In genomic region chr3:15557511-15557946, GRCh38 we compare ENCODE assay signal across 8 cellular contexts. TPM values are rescaled to one million over a fixed set of nuclear protein-coding genes. Genes with fewer than 3 reads are reported as not detected.
A peak's percentile ranks its signal among the peaks of the same experiment; 100 is the strongest.
DNase-seq lines count a peak whose midpoint lies in the region; ATAC-seq, FAIRE-seq and TF ChIP-seq lines count a peak whose summit lies in the region.

No MANE protein-coding gene starts in this region.

- H3K4me1 ChIP-seq in BE2C: no peaks in the 10 kb centered on the region

- H3K9me3 Mint-ChIP-seq in activated CD8-positive, alpha-beta T cell treated with anti-CD3 and anti-CD28 coated beads, Interleukin-2, amount 10 ng/mL, durations not matched to agents 7 days and 5 days (ENCODE audit: insufficient read depth): no peaks in the 10 kb centered on the region

- CTCF ChIA-PET in activated CD8-positive, alpha-beta T cell treated with anti-CD3 and anti-CD28 coated beads, Interleukin-2, amount 10 ng/mL, durations not matched to agents 7 days and 5 days (lab: Charles Lee): interaction anchor here (0.6 to 4.3 kb wide), 28 partner anchors 9 to 438 kb away, joined by 3 to 43 read pairs (median 6); partner anchors contain the start of genes CAPN7 and COLQ

- no peak for FAIRE-seq in urothelium cell line (lab: Jason Lieb, UNC)

- DNase-seq in BE2C (peak; percentile 17), NCI-H82 treated with DMSO at 0.1 percent for 48 hours (lab: John Stamatoyannopoulos, UW; ENCODE audit: unreplicated experiment) (peak; percentile 45), erythroblast (lab: John Stamatoyannopoulos, UW) (peak; percentile 77), urothelium cell line (ENCODE audit: low spot score) (peak; percentile 70)
- peak; percentile 87 for DNase-seq in activated CD8-positive, alpha-beta T cell treated with anti-CD3 and anti-CD28 coated beads, Interleukin-2, amount 10 ng/mL, durations not matched to agents 7 days and 5 days

- no peak overlapping the region for H2AFZ ChIP-seq in neural cell (ENCODE audit: low read depth, low read length)

- no peak overlapping the region for H3K4me2 ChIP-seq in neural cell (ENCODE audit: low read length)

- POLR2A ChIA-PET in activated CD8-positive, alpha-beta T cell treated with anti-CD3 and anti-CD28 coated beads, Interleukin-2, amount 10 ng/mL, durations not matched to agents 7 days and 5 days (lab: Charles Lee): interaction anchor here (0.7 to 1.6 kb wide), 3 partner anchors 44 to 295 kb away, joined by 3 to 4 read pairs (median 3); partner anchors contain the start of genes BTD and HACL1

- H3K9me2 ChIP-seq in neural cell (ENCODE audit: insufficient read depth, low read length): no peaks in the 10 kb centered on the region

- H3K27ac Mint-ChIP-seq in activated CD8-positive, alpha-beta T cell treated with anti-CD3 and anti-CD28 coated beads, Interleukin-2, amount 10 ng/mL, durations not matched to agents 7 days and 5 days: peak overlapping the region; percentile 69

- H3K27me3 ChIP-seq in BE2C (no peaks in the 10 kb centered on the region), neural cell (ENCODE audit: insufficient read depth, low read depth, low read length) (no peaks in the 10 kb centered on the region)

- peaks cover 21% of the 10 kb centered on the region for H3K36me3 Mint-ChIP-seq in activated CD8-positive, alpha-beta T cell treated with anti-CD3 and anti-CD28 coated beads, Interleukin-2, amount 10 ng/mL, durations not matched to agents 7 days and 5 days (ENCODE audit: low read depth)

- no peak overlapping the region for H3K27ac ChIP-seq in neural cell (ENCODE audit: low read length)

- H3K36me3 ChIP-seq in BE2C: no peaks in the 10 kb centered on the region
- peaks cover 5% of the 10 kb centered on the region for H3K36me3 ChIP-seq in neural cell (ENCODE audit: insufficient read depth, low read length)

- no peaks in the 10 kb centered on the region for H3F3A ChIP-seq in neural cell (ENCODE audit: insufficient read depth, low read length, poor library complexity, severe bottlenecking)

- TF ChIP-seq CTCF in BE2C (IDR thresholded peaks at IDR 0.05; ENCODE audit: low read depth, low read length): peak; percentile 50
- peak; percentile 73 for TF ChIP-seq CTCF in neural cell (IDR thresholded peaks at IDR 0.05; ENCODE audit: poor library complexity, severe bottlenecking)

- H3K4me1 Mint-ChIP-seq in activated CD8-positive, alpha-beta T cell treated with anti-CD3 and anti-CD28 coated beads, Interleukin-2, amount 10 ng/mL, durations not matched to agents 7 days and 5 days (ENCODE audit: low read depth): peaks cover 30% of the 10 kb centered on the region

- H3K4me3 Mint-ChIP-seq in activated CD8-positive, alpha-beta T cell treated with anti-CD3 and anti-CD28 coated beads, Interleukin-2, amount 10 ng/mL, durations not matched to agents 7 days and 5 days: no peak overlapping the region

- H3K27me3 Mint-ChIP-seq in activated CD8-positive, alpha-beta T cell treated with anti-CD3 and anti-CD28 coated beads, Interleukin-2, amount 10 ng/mL, durations not matched to agents 7 days and 5 days (ENCODE audit: low read depth): no peaks in the 10 kb centered on the region

- no peak overlapping the region for H3K9ac ChIP-seq in neural cell (ENCODE audit: low read length)

- ATAC-seq in GM18520 (IDR thresholded peaks at IDR 0.05; ENCODE audit: unreplicated experiment): peak; percentile 41
- peak; percentile 71 for ATAC-seq in HG03342 (IDR thresholded peaks at IDR 0.05; ENCODE audit: unreplicated experiment)
- ATAC-seq in activated CD8-positive, alpha-beta T cell treated with anti-CD3 and anti-CD28 coated beads, Interleukin-2, amount 10 ng/mL, durations not matched to agents 7 days and 5 days: peak; percentile 95

- H3K79me2 ChIP-seq in neural cell (replicated peaks; ENCODE audit: insufficient read depth, low read length): no peaks in the 10 kb centered on the region

- peak; percentile 65 for TF ChIP-seq RAD21 in neural cell (conservative IDR thresholded peaks at IDR 0.05)

- H4K20me1 ChIP-seq in neural cell (ENCODE audit: insufficient read depth): no peaks in the 10 kb centered on the region

- H3K9me3 ChIP-seq in BE2C (no peaks in the 10 kb centered on the region), neural cell (ENCODE audit: low read length) (no peaks in the 10 kb centered on the region)

- H3K4me3 ChIP-seq in BE2C (ENCODE audit: low read depth, low read length): no peak overlapping the region
- no peak overlapping the region for H3K4me3 ChIP-seq in neural cell (ENCODE audit: low read length)

- TF ChIP-seq EP300 in neural cell (conservative IDR thresholded peaks at IDR 0.05; ENCODE audit: poor library complexity, severe bottlenecking): no peak

- no peak for TF ChIP-seq POLR2A in erythroblast (IDR thresholded peaks at IDR 0.05; ENCODE audit: low read length)

TF ChIP-seq in neural cell, 6 proteins besides CTCF, POLR2A, EP300 and RAD21:
- no peak for TF ChIP-seq MXI1 (conservative IDR thresholded peaks at IDR 0.05; ENCODE audit: poor library complexity, severe bottlenecking)
- TF ChIP-seq, protein P1, sequence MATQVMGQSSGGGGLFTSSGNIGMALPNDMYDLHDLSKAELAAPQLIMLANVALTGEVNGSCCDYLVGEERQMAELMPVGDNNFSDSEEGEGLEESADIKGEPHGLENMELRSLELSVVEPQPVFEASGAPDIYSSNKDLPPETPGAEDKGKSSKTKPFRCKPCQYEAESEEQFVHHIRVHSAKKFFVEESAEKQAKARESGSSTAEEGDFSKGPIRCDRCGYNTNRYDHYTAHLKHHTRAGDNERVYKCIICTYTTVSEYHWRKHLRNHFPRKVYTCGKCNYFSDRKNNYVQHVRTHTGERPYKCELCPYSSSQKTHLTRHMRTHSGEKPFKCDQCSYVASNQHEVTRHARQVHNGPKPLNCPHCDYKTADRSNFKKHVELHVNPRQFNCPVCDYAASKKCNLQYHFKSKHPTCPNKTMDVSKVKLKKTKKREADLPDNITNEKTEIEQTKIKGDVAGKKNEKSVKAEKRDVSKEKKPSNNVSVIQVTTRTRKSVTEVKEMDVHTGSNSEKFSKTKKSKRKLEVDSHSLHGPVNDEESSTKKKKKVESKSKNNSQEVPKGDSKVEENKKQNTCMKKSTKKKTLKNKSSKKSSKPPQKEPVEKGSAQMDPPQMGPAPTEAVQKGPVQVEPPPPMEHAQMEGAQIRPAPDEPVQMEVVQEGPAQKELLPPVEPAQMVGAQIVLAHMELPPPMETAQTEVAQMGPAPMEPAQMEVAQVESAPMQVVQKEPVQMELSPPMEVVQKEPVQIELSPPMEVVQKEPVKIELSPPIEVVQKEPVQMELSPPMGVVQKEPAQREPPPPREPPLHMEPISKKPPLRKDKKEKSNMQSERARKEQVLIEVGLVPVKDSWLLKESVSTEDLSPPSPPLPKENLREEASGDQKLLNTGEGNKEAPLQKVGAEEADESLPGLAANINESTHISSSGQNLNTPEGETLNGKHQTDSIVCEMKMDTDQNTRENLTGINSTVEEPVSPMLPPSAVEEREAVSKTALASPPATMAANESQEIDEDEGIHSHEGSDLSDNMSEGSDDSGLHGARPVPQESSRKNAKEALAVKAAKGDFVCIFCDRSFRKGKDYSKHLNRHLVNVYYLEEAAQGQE (IDR thresholded peaks at IDR 0.05; ENCODE audit: borderline replicate concordance): no peak
- TF ChIP-seq SMC3 (conservative IDR thresholded peaks at IDR 0.05; ENCODE audit: poor library complexity): peak; percentile 71

RNA-seq across cellular contexts. Expression of gene COLQ, which starts 36.0 kb away (rescaled TPM):
- polyA plus RNA-seq in BE2C (2012; ENCODE audit: insufficient read depth, insufficient read length, low read depth): 1.9 TPM
- total RNA-seq in activated CD8-positive, alpha-beta T cell treated with anti-CD3 and anti-CD28 coated beads, Interleukin-2, amount 10 ng/mL, durations not matched to agents 7 days and 5 days: 1 to 10 TPM; 5.3 to 6.0 TPM
- polyA plus RNA-seq in neural cell: 9.5 and 9.7 TPM in 2 replicates
- 4.1 and 5.1 TPM in 2 replicates for polyA minus RNA-seq in neural cell

RNA-seq across cellular contexts. Expression of gene HACL1, which starts 43.8 kb away (rescaled TPM):
- polyA plus RNA-seq in BE2C (2012; ENCODE audit: insufficient read depth, insufficient read length, low read depth): 9.7 TPM
- total RNA-seq in activated CD8-positive, alpha-beta T cell treated with anti-CD3 and anti-CD28 coated beads, Interleukin-2, amount 10 ng/mL, durations not matched to agents 7 days and 5 days: 10 to 100 TPM; 23.9 to 24.9 TPM
- polyA plus RNA-seq in neural cell: 22.5 and 26.0 TPM in 2 replicates
- 38.1 and 38.5 TPM in 2 replicates for polyA minus RNA-seq in neural cell

RNA-seq across cellular contexts. Expression of gene BTD, which starts 44.0 kb away (rescaled TPM):
- polyA plus RNA-seq in BE2C (2012; ENCODE audit: insufficient read depth, insufficient read length, low read depth): 2.3 TPM
- 1 to 10 TPM; 7.1 to 7.5 TPM for total RNA-seq in activated CD8-positive, alpha-beta T cell treated with anti-CD3 and anti-CD28 coated beads, Interleukin-2, amount 10 ng/mL, durations not matched to agents 7 days and 5 days
- polyA plus RNA-seq in neural cell: 4.6 TPM in 2 replicates
- polyA minus RNA-seq in neural cell: 12.2 and 14.6 TPM in 2 replicates

Comparison
In these comparisons a context has a peak if more than half of its experiments do, and no peak if none do; other contexts are left out.
1. DNase-seq: peak in every context shown above with its lines; median percentile 87 in activated CD8-positive, alpha-beta T cell treated with anti-CD3 and anti-CD28 coated beads, Interleukin-2, amount 10 ng/mL, durations not matched to agents 7 days and 5 days; 77 in erythroblast; 70 in urothelium cell line; 45 in NCI-H82 treated with DMSO at 0.1 percent for 48 hours; 17 in BE2C.
2. ATAC-seq: peak in every context shown above with its lines; median percentile 95 in activated CD8-positive, alpha-beta T cell treated with anti-CD3 and anti-CD28 coated beads, Interleukin-2, amount 10 ng/mL, durations not matched to agents 7 days and 5 days; 71 in HG03342; 41 in GM18520.